In genomic region chr1:248905949-248906740, GRCh38 we compare ENCODE assay signal across 8 cellular contexts. TPM values are rescaled to one million over a fixed set of nuclear protein-coding genes. Genes with fewer than 3 reads are reported as not detected.
A peak's percentile ranks its signal among the peaks of the same experiment; 100 is the strongest.
DNase-seq lines count a peak whose midpoint lies in the region; ATAC-seq and TF ChIP-seq lines count a peak whose summit lies in the region.

A gene with protein sequence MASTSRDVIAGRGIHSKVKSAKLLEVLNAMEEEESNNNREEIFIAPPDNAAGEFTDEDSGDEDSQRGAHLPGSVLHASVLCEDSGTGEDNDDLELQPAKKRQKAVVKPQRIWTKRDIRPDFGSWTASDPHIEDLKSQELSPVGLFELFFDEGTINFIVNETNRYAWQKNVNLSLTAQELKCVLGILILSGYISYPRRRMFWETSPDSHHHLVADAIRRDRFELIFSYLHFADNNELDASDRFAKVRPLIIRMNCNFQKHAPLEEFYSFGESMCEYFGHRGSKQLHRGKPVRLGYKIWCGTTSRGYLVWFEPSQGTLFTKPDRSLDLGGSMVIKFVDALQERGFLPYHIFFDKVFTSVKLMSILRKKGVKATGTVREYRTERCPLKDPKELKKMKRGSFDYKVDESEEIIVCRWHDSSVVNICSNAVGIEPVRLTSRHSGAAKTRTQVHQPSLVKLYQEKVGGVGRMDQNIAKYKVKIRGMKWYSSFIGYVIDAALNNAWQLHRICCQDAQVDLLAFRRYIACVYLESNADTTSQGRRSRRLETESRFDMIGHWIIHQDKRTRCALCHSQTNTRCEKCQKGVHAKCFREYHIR (plus strand): TSS chr1:248906235. CDS start chr1:248913863, 7,628 bp downstream.

- peak; percentile 57 for TF ChIP-seq CTCF in fibroblast of pulmonary artery (IDR thresholded peaks at IDR 0.05; ENCODE audit: low read length, missing control alignments)
- peak; percentile 56 for TF ChIP-seq CTCF in nephron progenitor cell (IDR thresholded peaks at IDR 0.05)

- H3K9me3 ChIP-seq in KOPT-K1 (ENCODE audit: insufficient read depth, low read length, poor library complexity, severe bottlenecking): no peaks in the 10 kb centered on the region

- no peaks in the 10 kb centered on the region for H3K36me3 ChIP-seq in KOPT-K1 (ENCODE audit: insufficient read depth, low read length)

- no peaks in the 10 kb centered on the region for H3K27me3 Mint-ChIP-seq in activated T-helper 17 cell treated with anti-CD3 and anti-CD28 coated beads, Interleukin-2, amount 50 U/mL, for 72 hours
- H3K27me3 Mint-ChIP-seq in nephron progenitor cell (ENCODE audit: low read depth, poor library complexity): peaks cover 3% of the 10 kb centered on the region
- no peaks in the 10 kb centered on the region for H3K27me3 Mint-ChIP-seq in stimulated activated naive CD8-positive, alpha-beta T cell treated with anti-CD3 and anti-CD28 coated beads, Interleukin-15, Interleukin-2, amounts not matched to agents 100 ng/mL and 50 ng/mL, for 24 hours

- peaks cover 14% of the 10 kb centered on the region for H3K4me1 Mint-ChIP-seq in activated T-helper 17 cell treated with anti-CD3 and anti-CD28 coated beads, Interleukin-2, amount 50 U/mL, for 72 hours
- peaks cover 48% of the 10 kb centered on the region for H3K4me1 Mint-ChIP-seq in nephron progenitor cell
- peaks cover 25% of the 10 kb centered on the region for H3K4me1 Mint-ChIP-seq in stimulated activated naive CD8-positive, alpha-beta T cell treated with anti-CD3 and anti-CD28 coated beads, Interleukin-15, Interleukin-2, amounts not matched to agents 100 ng/mL and 50 ng/mL, for 24 hours (ENCODE audit: low read depth)

- H3K4me3 Mint-ChIP-seq in activated T-helper 17 cell treated with anti-CD3 and anti-CD28 coated beads, Interleukin-2, amount 50 U/mL, for 72 hours: peak within 1 kb of the TSS; percentile 82
- H3K4me3 Mint-ChIP-seq in nephron progenitor cell: peak within 1 kb of the TSS; percentile 94
- peak within 1 kb of the TSS; percentile 93 for H3K4me3 Mint-ChIP-seq in stimulated activated naive CD8-positive, alpha-beta T cell treated with anti-CD3 and anti-CD28 coated beads, Interleukin-15, Interleukin-2, amounts not matched to agents 100 ng/mL and 50 ng/mL, for 24 hours

- peak within 1 kb of the TSS; percentile 93 for H3K27ac ChIP-seq in KOPT-K1 (ENCODE audit: low read depth, low read length, poor library complexity, severe bottlenecking)

- peak; percentile 91 for ATAC-seq in GM21825 (IDR thresholded peaks at IDR 0.05; ENCODE audit: unreplicated experiment)
- ATAC-seq in activated T-helper 17 cell treated with anti-CD3 and anti-CD28 coated beads, Interleukin-2, amount 50 U/mL, for 72 hours (replicated peaks): peak; percentile 89

- H3K36me3 Mint-ChIP-seq in activated T-helper 17 cell treated with anti-CD3 and anti-CD28 coated beads, Interleukin-2, amount 50 U/mL, for 72 hours (ENCODE audit: low read depth): no peaks in the 10 kb centered on the region
- peaks cover 31% of the 10 kb centered on the region for H3K36me3 Mint-ChIP-seq in nephron progenitor cell (ENCODE audit: low read depth)
- no peaks in the 10 kb centered on the region for H3K36me3 Mint-ChIP-seq in stimulated activated naive CD8-positive, alpha-beta T cell treated with anti-CD3 and anti-CD28 coated beads, Interleukin-15, Interleukin-2, amounts not matched to agents 100 ng/mL and 50 ng/mL, for 24 hours (ENCODE audit: low read depth)

- H3K9me3 Mint-ChIP-seq in activated T-helper 17 cell treated with anti-CD3 and anti-CD28 coated beads, Interleukin-2, amount 50 U/mL, for 72 hours: no peaks in the 10 kb centered on the region
- H3K9me3 Mint-ChIP-seq in nephron progenitor cell: peaks cover 13% of the 10 kb centered on the region
- no peaks in the 10 kb centered on the region for H3K9me3 Mint-ChIP-seq in stimulated activated naive CD8-positive, alpha-beta T cell treated with anti-CD3 and anti-CD28 coated beads, Interleukin-15, Interleukin-2, amounts not matched to agents 100 ng/mL and 50 ng/mL, for 24 hours

- DNase-seq in EH (ENCODE audit: low read depth): peak; percentile 91
- DNase-seq in RKO (ENCODE audit: low spot score): peak; percentile 92
- DNase-seq in fibroblast of pulmonary artery (ENCODE audit: low read depth): peak; percentile 94
- DNase-seq in nephron progenitor cell: peak; percentile 98

- peak within 1 kb of the TSS; percentile 85 for H3K27ac Mint-ChIP-seq in activated T-helper 17 cell treated with anti-CD3 and anti-CD28 coated beads, Interleukin-2, amount 50 U/mL, for 72 hours
- peak within 1 kb of the TSS; percentile 100 for H3K27ac Mint-ChIP-seq in nephron progenitor cell
- H3K27ac Mint-ChIP-seq in stimulated activated naive CD8-positive, alpha-beta T cell treated with anti-CD3 and anti-CD28 coated beads, Interleukin-15, Interleukin-2, amounts not matched to agents 100 ng/mL and 50 ng/mL, for 24 hours: peak within 1 kb of the TSS; percentile 95

- H3K4me3 ChIP-seq in fibroblast of pulmonary artery (replicated peaks; ENCODE audit: low read depth, low read length): peak within 1 kb of the TSS; percentile 77

RNA-seq across cellular contexts. Expression of the gene that starts here (rescaled TPM):
- total RNA-seq in activated T-helper 17 cell treated with anti-CD3 and anti-CD28 coated beads, Interleukin-2, amount 50 U/mL, for 72 hours: 1 to 10 TPM; 6.4 to 6.9 TPM

Comparison
In these comparisons a context has a peak if more than half of its experiments do, and no peak if none do; other contexts are left out.
1. Peak in every context shown above with its lines: DNase-seq, ATAC-seq, H3K4me3 ChIP-seq and H3K27ac ChIP-seq.